In genomic region chr1:205297551-205298177, GRCh38 we compare ENCODE assay signal across 12 cellular contexts. TPM values are rescaled to one million over a fixed set of nuclear protein-coding genes. Genes with fewer than 3 reads are reported as not detected.
A peak's percentile ranks its signal among the peaks of the same experiment; 100 is the strongest.
DNase-seq lines count a peak whose midpoint lies in the region; ATAC-seq and TF ChIP-seq lines count a peak whose summit lies in the region.
"Not testable (repeated sequence)": the region's sequence is repeated elsewhere in the genome, so short reads cannot be mapped to it uniquely, and the experiment has no call there.
"Had no signal": no experiment of that assay in that cellular context is flagged by ENCODE, and none has a peak within 500 bp of the region (broad histone marks: within the 10 kb centered on the region; RNA-seq: fewer than 3 reads in every experiment).

No MANE protein-coding gene starts in this region.

- peak overlapping the region; percentile 99 for H3K14ac ChIP-seq in IMR-90 (replicated peaks; ENCODE audit: low read depth, low read length)

- H3K9me3 ChIP-seq in CD8-positive, alpha-beta memory T cell (ENCODE audit: low read length); IMR-90 (ENCODE audit: control insufficient read depth, insufficient read depth, low read length); neural progenitor cell (ENCODE audit: low read depth); thyroid gland: not testable (repeated sequence)

- peaks cover 43% of the 10 kb centered on the region for H3K4me1 ChIP-seq in CD8-positive, alpha-beta memory T cell (ENCODE audit: insufficient read depth, low read length)
- H3K4me1 ChIP-seq in IMR-90 (ENCODE audit: control insufficient read depth, insufficient read depth, low read length) = peaks cover 45% of the 10 kb centered on the region
- peaks cover 87% of the 10 kb centered on the region for H3K4me1 ChIP-seq in neural progenitor cell
- peaks cover 52 to 83% of the 10 kb centered on the region in 2 donors for H3K4me1 ChIP-seq in thyroid gland

- peak overlapping the region; percentile 97 for H3K56ac ChIP-seq in IMR-90 (ENCODE audit: extremely low read depth, insufficient read depth, low read length)

- H3F3A ChIP-seq in neural progenitor cell (ENCODE audit: low read depth) = peaks cover 95% of the 10 kb centered on the region

- H3K27ac Mint-ChIP-seq in CD8-positive, alpha-beta memory T cell = peak overlapping the region in 5 of 8 donors; percentile 6 to 84 (median 72)
- H3K27ac Mint-ChIP-seq in T-cell (peak overlapping the region; percentile 71 to 89), memory B cell (peak overlapping the region; percentile 71), neural progenitor cell (peak overlapping the region; percentile 100)

- peak overlapping the region; percentile 97 for H3K18ac ChIP-seq in IMR-90 (ENCODE audit: low read depth, low read length)

- H3K9ac ChIP-seq in IMR-90 (ENCODE audit: low read depth, low read length) = peak overlapping the region; percentile 74
- H3K9ac ChIP-seq in neural progenitor cell = not testable (repeated sequence)

- H2AFZ ChIP-seq in IMR-90 (replicated peaks; ENCODE audit: low read length, poor library complexity) = peak overlapping the region; percentile 51
- H2AFZ ChIP-seq in neural progenitor cell (replicated peaks) = not testable (repeated sequence)

- peak overlapping the region; percentile 92 for H2BK15ac ChIP-seq in IMR-90 (ENCODE audit: low read depth, low read length)

- peak overlapping the region; percentile 99 for H3K23ac ChIP-seq in IMR-90 (ENCODE audit: low read depth, low read length)

- peaks cover 29% of the 10 kb centered on the region for H3K9me1 ChIP-seq in IMR-90 (ENCODE audit: insufficient read depth, low read length)

- POLR2A ChIA-PET in CD8-positive, alpha-beta memory T cell (lab: Charles Lee) = interaction anchor here (1.0 to 2.7 kb wide), 3 partner anchors 11 to 16 kb away, joined by 3 to 6 read pairs (median 4); no protein-coding TSS in a partner anchor
- POLR2A ChIA-PET in IMR-90 (lab: Charles Lee; ENCODE audit: unreplicated experiment) = interaction anchor here (0.6 to 0.8 kb wide), 2 partner anchors 12 to 16 kb away, joined by 3 read pairs; no protein-coding TSS in a partner anchor
- POLR2A ChIA-PET in T-cell (lab: Charles Lee) = interaction anchor here in 1 of 2 donors (0.5 kb wide), 1 partner anchor 65 kb away, joined by 4 read pairs; no protein-coding TSS in a partner anchor

- H2AK9ac ChIP-seq in IMR-90 (replicated peaks; ENCODE audit: low read depth, low read length, poor library complexity) = peak overlapping the region; percentile 92

- not testable (repeated sequence) for H3K27me3 Mint-ChIP-seq in CD8-positive, alpha-beta memory T cell; T-cell; memory B cell
- H3K27me3 Mint-ChIP-seq in neural progenitor cell (ENCODE audit: insufficient read depth, low read depth) = peaks cover 24% of the 10 kb centered on the region

- H4K8ac ChIP-seq in IMR-90 (ENCODE audit: low read depth in 2 of 2, low read length in 2 of 2) = peak overlapping the region; percentile 97 to 99

- not testable (repeated sequence) for H3K9me3 Mint-ChIP-seq in CD8-positive, alpha-beta memory T cell; T-cell; memory B cell; neural progenitor cell

- H2AK5ac ChIP-seq in IMR-90 (ENCODE audit: low read depth, low read length) = peak overlapping the region; percentile 98

- peak overlapping the region; percentile 99 for H2BK20ac ChIP-seq in IMR-90 (ENCODE audit: low read depth, low read length)

- not testable (repeated sequence) for H3K27ac ChIP-seq in CD8-positive, alpha-beta memory T cell (ENCODE audit: low read depth, low read length)
- H3K27ac ChIP-seq in IMR-90 (ENCODE audit: insufficient read depth, low read length) (peak overlapping the region; percentile 93), brain microvascular endothelial cell (peak overlapping the region; percentile 95), epithelial cell of prostate (peak overlapping the region; percentile 96), neural progenitor cell (peak overlapping the region; percentile 100), thyroid gland (peak overlapping the region; percentile 94 to 95 (median 95))

- peaks cover 0 to 13% (median 5%) of the 10 kb centered on the region in 3 donors for H3K36me3 Mint-ChIP-seq in CD8-positive, alpha-beta memory T cell
- not testable (repeated sequence) for H3K36me3 Mint-ChIP-seq in T-cell, memory B cell, neural progenitor cell

- TF ChIP-seq CTCF in IMR-90 (conservative IDR thresholded peaks at IDR 0.05; ENCODE audit: low read depth, low read length); brain microvascular endothelial cell (IDR thresholded peaks at IDR 0.05; ENCODE audit: low read depth, low read length, missing control alignments); neural progenitor cell (IDR thresholded peaks at IDR 0.05); thyroid gland (IDR thresholded peaks at IDR 0.05): not testable (repeated sequence)

- not testable (repeated sequence) for TF ChIP-seq POLR2A in IMR-90 (IDR thresholded peaks at IDR 0.05; ENCODE audit: low read depth, low read length); thyroid gland (IDR thresholded peaks at IDR 0.05)

- H3K4me1 Mint-ChIP-seq in CD8-positive, alpha-beta memory T cell = peaks cover 50 to 80% (median 73%) of the 10 kb centered on the region in 3 donors
- peaks cover 76 to 86% (median 77%) of the 10 kb centered on the region in 3 donors for H3K4me1 Mint-ChIP-seq in T-cell
- H3K4me1 Mint-ChIP-seq in memory B cell = peaks cover 55% of the 10 kb centered on the region
- peaks cover 91% of the 10 kb centered on the region for H3K4me1 Mint-ChIP-seq in neural progenitor cell

- peak overlapping the region; percentile 96 for H4K5ac ChIP-seq in IMR-90 (ENCODE audit: low read depth, low read length)

- peak overlapping the region; percentile 97 for H2BK5ac ChIP-seq in IMR-90 (ENCODE audit: low read depth, low read length, poor library complexity, severe bottlenecking)

- not testable (repeated sequence) for H3K4me3 ChIP-seq in CD8-positive, alpha-beta memory T cell (ENCODE audit: low read length); IMR-90 (ENCODE audit: insufficient read depth, low read depth, low read length); brain microvascular endothelial cell (ENCODE audit: low read depth, low read length); neural progenitor cell; thyroid gland (replicated peaks in 1 of 3)

- peaks cover 21 to 66% of the 10 kb centered on the region in 2 experiments for H3K79me1 ChIP-seq in IMR-90 (ENCODE audit: low read depth in 1 of 2, low read length in 2 of 2)

- H3K79me2 ChIP-seq in neural progenitor cell (ENCODE audit: low read depth) = peaks cover 21% of the 10 kb centered on the region

- H3K4me3 Mint-ChIP-seq in CD8-positive, alpha-beta memory T cell = peak overlapping the region in 2 of 7 donors; percentile 26 to 40
- H3K4me3 Mint-ChIP-seq in T-cell, memory B cell: not testable (repeated sequence)
- peak overlapping the region; percentile 70 for H3K4me3 Mint-ChIP-seq in neural progenitor cell

- H3K36me3 ChIP-seq in CD8-positive, alpha-beta memory T cell (ENCODE audit: insufficient read depth, low read length); IMR-90 (ENCODE audit: control insufficient read depth, insufficient read depth, low read length); neural progenitor cell; thyroid gland: not testable (repeated sequence)
- peaks cover 10% of the 10 kb centered on the region for H3K36me3 ChIP-seq in brain microvascular endothelial cell (replicated peaks)

- DNase-seq in CD8-positive, alpha-beta memory T cell; IMR-90; T-cell; brain microvascular endothelial cell; epithelial cell of prostate (ENCODE audit: low read depth, low spot score); memory B cell (ENCODE audit: low spot score in 2 of 2); neural progenitor cell (ENCODE audit: low spot score): not testable (repeated sequence)
- DNase-seq in thyroid gland = peak in 1 of 2 donors; percentile 49

- not testable (repeated sequence) for TF ChIP-seq RAD21 in IMR-90 (IDR thresholded peaks at IDR 0.05; ENCODE audit: low read length)

- not testable (repeated sequence) for H3K4me2 ChIP-seq in IMR-90 (ENCODE audit: low read depth, low read length); neural progenitor cell

- not testable (repeated sequence) for ATAC-seq in IMR-90 (ENCODE audit: low read depth); memory B cell (ENCODE audit: low read depth)
- peak in 1 of 4 experiments; percentile 12 for ATAC-seq in T-cell (replicated peaks in 1 of 4)

- not testable (repeated sequence) for H4K20me1 ChIP-seq in IMR-90 (ENCODE audit: insufficient read depth, low read length); neural progenitor cell (ENCODE audit: low read depth)

- intact Hi-C loops in IMR-90 (cut with micrococcal nuclease); thyroid gland (cut with DNase I): not testable (repeated sequence)

- in situ Hi-C loops in IMR-90 (cut with MboI; ENCODE audit: low sequenced_read_pairs); brain microvascular endothelial cell (cut with HindIII; ENCODE audit: low pct_ligation_motif_present, low sequenced_read_pairs): not testable (repeated sequence)

- H3K27me3 ChIP-seq in CD8-positive, alpha-beta memory T cell (ENCODE audit: insufficient read depth, low read length, poor library complexity, severe bottlenecking); IMR-90 (ENCODE audit: control insufficient read depth, insufficient read depth, low read length); brain microvascular endothelial cell (replicated peaks); neural progenitor cell; thyroid gland: not testable (repeated sequence)

- peak overlapping the region; percentile 100 for H4K91ac ChIP-seq in IMR-90 (ENCODE audit: insufficient read depth, low read depth, low read length)

- H3K4ac ChIP-seq in IMR-90 (ENCODE audit: low read depth, low read length) = peak overlapping the region; percentile 100

- dilution Hi-C loops in IMR-90 (cut with HindIII; ENCODE audit: low sequenced_read_pairs, unreplicated experiment) = not testable (repeated sequence)

- BruUV-seq in IMR-90 (replicated peaks; lab: Mats Ljungman, UMichigan) = not testable (repeated sequence)

- WGBS in IMR-90 (ENCODE audit: extremely low coverage in 2 of 2, insufficient read length in 1 of 2), 2 experiments = 86% methylated on average over 1 of the region's 5 CpGs; no CpG with 5 or more reads in 1 of the 2 experiments
- WGBS in thyroid gland, 2 donors = 66 to 79% methylated on average over 5 of the region's 5 CpGs

- CTCF ChIA-PET in CD8-positive, alpha-beta memory T cell (lab: Charles Lee) = interaction anchor here (1.2 to 4.0 kb wide), 8 partner anchors 9 to 227 kb away, joined by 3 to 23 read pairs (median 4); partner anchors contain the start of gene NUAK2
- CTCF ChIA-PET in IMR-90 (lab: Yijun Ruan, JAX) = interaction anchor here (1.1 to 2.5 kb wide), 2 partner anchors 13 to 24 kb away, joined by 3 to 11 read pairs; no protein-coding TSS in a partner anchor
- CTCF ChIA-PET in T-cell (lab: Charles Lee) = interaction anchor here (0.6 to 1.3 kb wide), 4 partner anchors 12 to 427 kb away, joined by 3 to 5 read pairs (median 4); no protein-coding TSS in a partner anchor

- H2BK120ac ChIP-seq in IMR-90 (ENCODE audit: low read depth, low read length) = peak overlapping the region; percentile 100

RNA-seq across cellular contexts. Expression of gene NUAK2, which starts 23.9 kb away (rescaled TPM):
- total RNA-seq in CD8-positive, alpha-beta memory T cell = 1 to 10 TPM; 4.5 to 4.7 TPM
- polyA plus RNA-seq in CD8-positive, alpha-beta memory T cell = 32.1 TPM
- total RNA-seq in IMR-90 (2012; rRNA removed) (7.2 and 8.1 TPM in 2 replicates), T-cell (10 to 100 TPM; 15.0 to 38.7 (median 32.7) TPM), neural progenitor cell (ENCODE audit: low replicate concordance) (29.4 and 56.2 TPM in 2 replicates), thyroid gland (10 to 100 TPM; 16.8 to 41.0 (median 26.8) TPM)
- polyA plus RNA-seq in IMR-90 (2012; rRNA removed) = 17.6 and 18.7 TPM in 2 replicates
- 12.3 and 18.8 TPM in 2 replicates for polyA plus RNA-seq in IMR-90 (2012; cell fraction: cytosol; rRNA removed)
- polyA plus RNA-seq in IMR-90 (2012; cell fraction: nucleus; rRNA removed; ENCODE audit: low replicate concordance) = 22.8 and 32.1 TPM in 2 replicates

RNA-seq across cellular contexts. Expression of gene KLHDC8A, which starts 59.1 kb away (rescaled TPM):
- not detected for total RNA-seq in CD8-positive, alpha-beta memory T cell
- polyA plus RNA-seq in CD8-positive, alpha-beta memory T cell = not detected
- total RNA-seq in IMR-90 (2012; rRNA removed) (not detected in 2 replicates), T-cell (under 1 TPM in 1 of 5 donors, not detected in 4; 0.30 TPM), neural progenitor cell (ENCODE audit: low replicate concordance) (9.7 and 20.2 TPM in 2 replicates), thyroid gland (1 to 10 TPM; 1.1 to 2.0 (median 1.5) TPM)
- not detected in 2 replicates for polyA plus RNA-seq in IMR-90 (2012; rRNA removed)
- 0.01 TPM in 1 of 2 replicates, not detected in the other for polyA plus RNA-seq in IMR-90 (2012; cell fraction: cytosol; rRNA removed)
- 0.02 TPM in 1 of 2 replicates, not detected in the other for polyA plus RNA-seq in IMR-90 (2012; cell fraction: nucleus; rRNA removed; ENCODE audit: low replicate concordance)
- total RNA-seq: activated CD8-positive, alpha-beta T cell treated with anti-CD3 and anti-CD28 coated beads for 36 hours; activated naive CD8-positive, alpha-beta T cell treated with anti-CD3 and anti-CD28 coated beads for 36 hours; lung microvascular endothelial cell; natural killer cell had no signal
